Comparison of ENCODE assay signal across 18 cellular contexts in the genomic region with DNA sequence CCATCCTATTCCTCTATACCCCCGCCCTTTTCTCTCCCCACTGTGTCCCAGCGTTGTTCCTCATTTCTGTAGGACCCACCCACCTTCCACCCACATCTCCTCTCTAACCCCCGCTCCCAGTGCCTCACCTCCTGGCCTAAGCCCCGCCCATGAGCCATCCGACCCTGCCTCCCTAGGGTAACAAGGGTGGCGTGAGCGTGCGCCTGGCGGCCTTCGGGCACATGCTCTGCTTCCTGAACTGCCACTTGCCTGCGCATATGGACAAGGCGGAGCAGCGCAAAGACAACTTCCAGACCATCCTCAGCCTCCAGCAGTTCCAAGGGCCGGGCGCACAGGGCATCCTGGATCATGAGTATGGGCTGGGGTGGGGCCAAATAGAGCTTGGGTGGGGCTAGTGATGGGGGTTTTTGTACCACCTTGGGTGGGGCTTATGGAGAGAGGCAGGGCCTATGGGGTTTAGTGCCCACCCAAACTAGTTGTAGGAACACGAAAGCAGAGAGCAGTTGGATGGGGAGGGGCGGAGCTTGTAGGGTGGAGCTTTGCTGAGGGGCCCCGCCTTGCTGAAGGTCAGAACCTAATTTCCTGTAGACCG. TPM values are rescaled to one million over a fixed set of nuclear protein-coding genes. Genes with fewer than 3 reads are reported as not detected.
DNase-seq lines count a peak whose midpoint lies in the region; ATAC-seq and TF ChIP-seq lines count a peak whose summit lies in the region.
"Had no signal": no experiment of that assay in that cellular context is flagged by ENCODE, and none has a peak within 500 bp of the region (broad histone marks: within the 10 kb centered on the region; RNA-seq: fewer than 3 reads in every experiment).

No MANE protein-coding gene starts in this region.

- H3K27ac ChIP-seq in parathyroid adenoma = peak overlapping the region; percentile 93
- H3K27ac ChIP-seq: colonic mucosa, epithelial cell of prostate, gastrocnemius medialis had no signal

- TF ChIP-seq CTCF in parathyroid adenoma (IDR thresholded peaks at IDR 0.05) = no peak

- H3K9ac ChIP-seq in ES-I3 (ENCODE audit: low read depth, low read length) (peak overlapping the region; percentile 20; the same call in 1 of the 2 replicates), parathyroid adenoma (no peak overlapping the region)

- no peaks in the 10 kb centered on the region for H3K9me3 ChIP-seq in ES-I3 (ENCODE audit: control insufficient read depth, insufficient read depth, low read length)
- H3K9me3 ChIP-seq in parathyroid adenoma (ENCODE audit: control insufficient read depth, low read length) = no peaks in the 10 kb centered on the region
- H3K9me3 ChIP-seq: colonic mucosa, gastrocnemius medialis had no signal

- H3K27me3 ChIP-seq in parathyroid adenoma (ENCODE audit: control insufficient read depth, insufficient read depth, low read length) = no peaks in the 10 kb centered on the region
- H3K27me3 ChIP-seq: colonic mucosa, gastrocnemius medialis had no signal

- H2AFZ ChIP-seq in parathyroid adenoma = no peak overlapping the region

- no peak for ATAC-seq in HG03354 (IDR thresholded peaks at IDR 0.05; ENCODE audit: poor library complexity, severe bottlenecking, unreplicated experiment)
- ATAC-seq: gastrocnemius medialis had no signal

- H3K36me3 ChIP-seq in ES-I3 (ENCODE audit: insufficient read depth, low read length) (no peaks in the 10 kb centered on the region), parathyroid adenoma (ENCODE audit: control insufficient read depth, insufficient read depth, low read length) (no peaks in the 10 kb centered on the region)
- H3K36me3 ChIP-seq: colonic mucosa, gastrocnemius medialis had no signal

- DNase-seq in NAMALWA (ENCODE audit: low spot score) = peak; percentile 86
- peak; percentile 8 for DNase-seq in epidermal melanocyte (ENCODE audit: insufficient read length, low spot score)
- DNase-seq in cardiac septum (ENCODE audit: low spot score) = no peak
- no peak for DNase-seq in NCI-H2081 (lab: John Stamatoyannopoulos, UW)
- DNase-seq in NCI-H1417 (lab: John Stamatoyannopoulos, UW) = no peak
- DNase-seq: activated CD4-positive, alpha-beta T cell treated with anti-CD3 and anti-CD28 coated beads, Interleukin-2, amount 10 ng/mL, durations not matched to agents 24 days and 14 days; activated naive CD4-positive, alpha-beta T cell treated with anti-CD3 and anti-CD28 coated beads, Interleukin-2, amount 50 U/mL, for 16 hours; colonic mucosa; gastrocnemius medialis; NCI-H1694; NCI-H446 treated with DMSO at 0.1 percent for 48 hours; stimulated activated CD4-positive, alpha-beta T cell treated with anti-CD3 and anti-CD28 coated beads, Interleukin-15, amount 100 ng/mL, for 24 hours had no signal

- H3K4me1 ChIP-seq in ES-I3 (ENCODE audit: insufficient read depth, low read length) (peaks cover 11% of the 10 kb centered on the region), parathyroid adenoma (peaks cover 33% of the 10 kb centered on the region)

- intact Hi-C loops in cardiac septum (cut with DNase I) = no loop called here

- peaks cover 32% of the 10 kb centered on the region for H3K79me2 ChIP-seq in parathyroid adenoma

- peak overlapping the region; percentile 14 for H3K4me2 ChIP-seq in parathyroid adenoma (ENCODE audit: low read length)

- no peak overlapping the region for H3K4me3 ChIP-seq in parathyroid adenoma (ENCODE audit: low read depth, low read length)
- H3K4me3 ChIP-seq: colonic mucosa, gastrocnemius medialis had no signal

RNA-seq across cellular contexts. Expression of gene INPP5J, which starts 4.5 kb away (rescaled TPM):
- 13.8 TPM for total RNA-seq in cardiac septum

RNA-seq across cellular contexts. Expression of gene PLA2G3, which starts 13.0 kb away (rescaled TPM):
- total RNA-seq in cardiac septum = not detected
- total RNA-seq: activated CD4-positive, alpha-beta T cell treated with anti-CD3 and anti-CD28 coated beads, Interleukin-2, amount 10 ng/mL, durations not matched to agents 24 days and 14 days; gastrocnemius medialis; lung microvascular endothelial cell; renal cortical epithelial cell had no signal

RNA-seq across cellular contexts. Expression of gene SELENOM, which starts 19.9 kb away (rescaled TPM):
- 77.7 TPM for total RNA-seq in cardiac septum

RNA-seq across cellular contexts. Expression of gene RNF185, which starts 32.7 kb away (rescaled TPM):
- 21.3 TPM for total RNA-seq in cardiac septum

RNA-seq across cellular contexts. Expression of gene SMTN, which starts 46.2 kb away (rescaled TPM):
- 128 TPM for total RNA-seq in cardiac septum

Comparison
In these comparisons a context has a peak if more than half of its experiments do, and no peak if none do; other contexts are left out.
1. DNase-seq: peak in NAMALWA (single experiment) and epidermal melanocyte (single experiment); none in cardiac septum (single experiment), NCI-H2081 (0 of 2) and NCI-H1417 (0 of 3).